ENCODE assay signal across 8 cellular contexts in genomic region chr2:117835990-117836760, GRCh38. TPM values are rescaled to one million over a fixed set of nuclear protein-coding genes. Genes with fewer than 3 reads are reported as not detected.
DNase-seq lines count a peak whose midpoint lies in the region; ATAC-seq and TF ChIP-seq lines count a peak whose summit lies in the region.

No MANE protein-coding gene starts in this region.

- peaks cover 13% of the 10 kb centered on the region for H3K36me3 Mint-ChIP-seq in nephron (ENCODE audit: low read depth)

- H3K9me3 Mint-ChIP-seq in nephron: no peaks in the 10 kb centered on the region

- no peaks in the 10 kb centered on the region for H3K27me3 Mint-ChIP-seq in nephron (ENCODE audit: low read depth)

- ATAC-seq in HG02981 (IDR thresholded peaks at IDR 0.05; ENCODE audit: unreplicated experiment): peak; percentile 96

- H3K36me3 ChIP-seq in NT2/D1 (ENCODE audit: insufficient read depth, insufficient read length, low read length) (peaks cover 27% of the 10 kb centered on the region), stomach smooth muscle (ENCODE audit: control insufficient read depth in 2 of 2, insufficient read depth in 2 of 2, low read length in 2 of 2) (peaks cover 7 to 11% of the 10 kb centered on the region in 2 donors)

- peaks cover 8% of the 10 kb centered on the region for H3K27me3 ChIP-seq in NT2/D1 (ENCODE audit: insufficient read depth, insufficient read length)
- no peaks in the 10 kb centered on the region for H3K27me3 ChIP-seq in stomach smooth muscle (ENCODE audit: control insufficient read depth in 1 of 2, insufficient read depth in 2 of 2, low read length in 2 of 2)

- peak overlapping the region in 2 of 3 experiments; percentile 48 to 58 for H3K27ac Mint-ChIP-seq in nephron

- H3K27ac ChIP-seq in stomach smooth muscle (ENCODE audit: low read length): peak overlapping the region; percentile 18

- H3K4me3 ChIP-seq in NT2/D1 (ENCODE audit: insufficient read length, low read depth) (peak overlapping the region; percentile 27), fibroblast of the aortic adventitia (ENCODE audit: low read depth, low read length) (peak overlapping the region; percentile 65), stomach smooth muscle (ENCODE audit: low read length in 2 of 2) (peak overlapping the region; percentile 59 to 81)

- H3K4me1 Mint-ChIP-seq in nephron: no peaks in the 10 kb centered on the region

- no peaks in the 10 kb centered on the region for H3K4me1 ChIP-seq in NT2/D1 (ENCODE audit: insufficient read depth, insufficient read length)
- peaks cover 13% of the 10 kb centered on the region for H3K4me1 ChIP-seq in stomach smooth muscle (ENCODE audit: control insufficient read depth, insufficient read depth, low read length)

- TF ChIP-seq CTCF in fibroblast of the aortic adventitia (IDR thresholded peaks at IDR 0.05; ENCODE audit: insufficient read depth, low read length) (peak; percentile 98), nephron (IDR thresholded peaks at IDR 0.05; ENCODE audit: unreplicated experiment in 3 of 3) (peak; percentile 76 to 87 (median 85))

- DNase-seq in NCI-H1092 treated with DMSO at 0.1 percent for 48 hours (lab: John Stamatoyannopoulos, UW) (peak; percentile 7), NCI-H1092 (lab: John Stamatoyannopoulos, UW) (no peak), NT2/D1 (ENCODE audit: low read depth, low spot score) (peak; percentile 79), fibroblast of the aortic adventitia (ENCODE audit: low read depth) (peak; percentile 82)
- peak; percentile 12 for DNase-seq in activated T-helper 9 cell treated with anti-CD3 and anti-CD28 coated beads, Interleukin-2, amount 50 U/mL, for 16 hours (ENCODE audit: low read depth)

- peak overlapping the region; percentile 80 to 86 (median 85) for H3K4me3 Mint-ChIP-seq in nephron

- H3K9ac ChIP-seq in NT2/D1 (ENCODE audit: insufficient read length, low read depth) (peak overlapping the region; percentile 68), stomach smooth muscle (ENCODE audit: low read length in 2 of 2) (peak overlapping the region; percentile 61 to 79)

- H3K9me3 ChIP-seq in NT2/D1 (ENCODE audit: insufficient read depth, low read length) (no peaks in the 10 kb centered on the region), stomach smooth muscle (ENCODE audit: control insufficient read depth in 2 of 2, low read length in 2 of 2) (no peaks in the 10 kb centered on the region)

RNA-seq across cellular contexts. Expression of gene DDX18, which starts 21.7 kb away (rescaled TPM):
- total RNA-seq in fibroblast of the aortic adventitia (ENCODE audit: low replicate concordance): 30.9 and 48.3 TPM in 2 replicates
